ENCODE assay signal across 23 cellular contexts in the genomic region with DNA sequence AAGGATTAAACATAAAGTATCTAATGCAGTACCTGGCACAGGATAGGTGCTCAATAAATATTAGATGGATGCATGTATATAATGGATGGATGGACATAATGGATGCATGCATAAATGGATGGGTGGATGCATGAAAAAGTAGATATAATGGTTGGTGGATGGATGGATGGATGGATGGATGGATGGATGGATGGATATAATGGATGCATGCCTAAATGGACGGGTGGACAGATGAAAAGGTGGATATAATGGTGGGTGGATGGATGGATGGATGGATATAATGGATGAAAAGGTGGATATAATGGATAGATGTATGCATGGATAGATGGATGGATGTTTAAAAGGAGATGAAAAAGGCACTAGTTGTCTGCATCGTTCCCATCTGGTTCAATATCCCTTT. TPM values are rescaled to one million over a fixed set of nuclear protein-coding genes. Genes with fewer than 3 reads are reported as not detected.
DNase-seq lines count a peak whose midpoint lies in the region; ATAC-seq, FAIRE-seq and TF ChIP-seq lines count a peak whose summit lies in the region.
"Had no signal": no experiment of that assay in that cellular context is flagged by ENCODE, and none has a peak within 500 bp of the region (broad histone marks: within the 10 kb centered on the region; RNA-seq: fewer than 3 reads in every experiment).

No MANE protein-coding gene starts in this region.

- H3K36me3 Mint-ChIP-seq in naive B cell = peaks cover 4 to 12% of the 10 kb centered on the region in 2 donors

- no peak overlapping the region for H3K27ac ChIP-seq in HEK293 (ENCODE audit: extremely low read depth, low read depth, low read length)
- H3K27ac ChIP-seq in angular gyrus (ENCODE audit: low read depth, low read length) = peak overlapping the region; percentile 99
- H3K27ac ChIP-seq: SJSA1 had no signal

- H3K27ac Mint-ChIP-seq in naive B cell = peak overlapping the region in 5 of 6 donors; percentile 2 to 99 (median 23)

- no peaks in the 10 kb centered on the region for H3K27me3 Mint-ChIP-seq in naive B cell
- H3K27me3 Mint-ChIP-seq: CD4-positive, CD25-positive, alpha-beta regulatory T cell had no signal

- CTCF ChIA-PET in HEK293 (lab: Yijun Ruan, JAX) = interaction anchor here (1.3 to 6.8 kb wide), 5 partner anchors 8 to 335 kb away, joined by 5 to 73 read pairs (median 9); partner anchors contain the start of gene TOMM6

- peak overlapping the region in 2 of 8 donors; percentile 5 to 65 for H3K4me3 Mint-ChIP-seq in naive B cell

- no peak for TF ChIP-seq POLR2A in GM12892 (IDR thresholded peaks at IDR 0.05; ENCODE audit: low read depth, low read length)

- no peak overlapping the region for H3K4me3 ChIP-seq in HEK293 (ENCODE audit: low read depth, low read length)
- H3K4me3 ChIP-seq: A549, SJSA1 had no signal

- DNase-seq in naive B cell = no peak
- no peak for DNase-seq in NCI-H226
- DNase-seq in OCI-M2 (lab: John Stamatoyannopoulos, UW; ENCODE audit: unreplicated experiment) = no peak
- no peak for DNase-seq in GM12892 (ENCODE audit: insufficient read length)
- DNase-seq: BE2C; CD4-positive, CD25-positive, alpha-beta regulatory T cell; Kasumi-1; NCI-H1092 treated with DMSO at 0.1 percent for 48 hours; NCI-H1436; NCI-H187; NCI-H2081 treated with DMSO at 0.1 percent for 48 hours; NCI-H446; NCI-H524 treated with DMSO at 0.1 percent for 48 hours; NCI-H774; PC-3 had no signal

- peaks cover 77 to 98% (median 88%) of the 10 kb centered on the region in 3 donors for H3K4me1 Mint-ChIP-seq in naive B cell

- ATAC-seq in naive B cell (ENCODE audit: low read depth in 2 of 2) (no peak), HG03095 (IDR thresholded peaks at IDR 0.05; ENCODE audit: unreplicated experiment) (no peak)
- ATAC-seq: A549, PC-3, Right ventricle myocardium inferior had no signal

- no peaks in the 10 kb centered on the region for H3K4me1 ChIP-seq in HEK293 (ENCODE audit: control insufficient read depth, insufficient read depth, low read length)

- H3K9me3 ChIP-seq in HEK293 (ENCODE audit: control insufficient read depth, insufficient read depth, low read depth, low read length) = no peaks in the 10 kb centered on the region
- H3K9me3 ChIP-seq: A549, BE2C, SJSA1 had no signal

- no peaks in the 10 kb centered on the region for H3K36me3 ChIP-seq in HEK293 (ENCODE audit: control insufficient read depth in 2 of 2, insufficient read depth in 1 of 2, low read length in 2 of 2)
- H3K36me3 ChIP-seq: BE2C, SJSA1 had no signal

- no peak for FAIRE-seq in GM12892 (lab: Jason Lieb, UNC)
- FAIRE-seq: A549, D721Med, H54 had no signal

- POLR2A ChIA-PET in HEK293 (lab: Yijun Ruan, JAX) = no interaction called here

- TF ChIP-seq CTCF in HEK293 (tag by site-specific recombination; IDR thresholded peaks at IDR 0.05) = no peak

- no peaks in the 10 kb centered on the region for H3K9me3 Mint-ChIP-seq in naive B cell
- H3K9me3 Mint-ChIP-seq: CD4-positive, CD25-positive, alpha-beta regulatory T cell had no signal

TF ChIP-seq in HEK293, 187 proteins besides CTCF, POLR2A, EP300 and RAD21 (continues in another document):
- no peak for TF ChIP-seq IKZF3 (tag by site-specific recombination; IDR thresholded peaks at IDR 0.05)
- TF ChIP-seq PRDM2 (tag by site-specific recombination; IDR thresholded peaks at IDR 0.05; ENCODE audit: borderline replicate concordance) = no peak
- TF ChIP-seq ZNF138 (tag by site-specific recombination; IDR thresholded peaks at IDR 0.05; ENCODE audit: borderline replicate concordance) = no peak
- 0 out of 2 replicates have a peak, but pooled peaks have one; percentile 26 for TF ChIP-seq ZNF664 (tag by site-specific recombination; IDR thresholded peaks at IDR 0.05)
- TF ChIP-seq ZNF426 (tag by site-specific recombination; IDR thresholded peaks at IDR 0.05) = no peak
- TF ChIP-seq ZNF366 (tag by site-specific recombination; conservative IDR thresholded peaks at IDR 0.05) = peak; percentile 93
- TF ChIP-seq ZNF76 (tag by site-specific recombination; IDR thresholded peaks at IDR 0.05; ENCODE audit: borderline replicate concordance, low read depth) = no peak
- no peak for TF ChIP-seq ZNF610 (tag by site-specific recombination; IDR thresholded peaks at IDR 0.05; ENCODE audit: borderline replicate concordance)
- TF ChIP-seq ZNF223 (tag by site-specific recombination; IDR thresholded peaks at IDR 0.05) = no peak
- no peak for TF ChIP-seq ZSCAN18 (tag by site-specific recombination; IDR thresholded peaks at IDR 0.05)
- TF ChIP-seq, protein P1, sequence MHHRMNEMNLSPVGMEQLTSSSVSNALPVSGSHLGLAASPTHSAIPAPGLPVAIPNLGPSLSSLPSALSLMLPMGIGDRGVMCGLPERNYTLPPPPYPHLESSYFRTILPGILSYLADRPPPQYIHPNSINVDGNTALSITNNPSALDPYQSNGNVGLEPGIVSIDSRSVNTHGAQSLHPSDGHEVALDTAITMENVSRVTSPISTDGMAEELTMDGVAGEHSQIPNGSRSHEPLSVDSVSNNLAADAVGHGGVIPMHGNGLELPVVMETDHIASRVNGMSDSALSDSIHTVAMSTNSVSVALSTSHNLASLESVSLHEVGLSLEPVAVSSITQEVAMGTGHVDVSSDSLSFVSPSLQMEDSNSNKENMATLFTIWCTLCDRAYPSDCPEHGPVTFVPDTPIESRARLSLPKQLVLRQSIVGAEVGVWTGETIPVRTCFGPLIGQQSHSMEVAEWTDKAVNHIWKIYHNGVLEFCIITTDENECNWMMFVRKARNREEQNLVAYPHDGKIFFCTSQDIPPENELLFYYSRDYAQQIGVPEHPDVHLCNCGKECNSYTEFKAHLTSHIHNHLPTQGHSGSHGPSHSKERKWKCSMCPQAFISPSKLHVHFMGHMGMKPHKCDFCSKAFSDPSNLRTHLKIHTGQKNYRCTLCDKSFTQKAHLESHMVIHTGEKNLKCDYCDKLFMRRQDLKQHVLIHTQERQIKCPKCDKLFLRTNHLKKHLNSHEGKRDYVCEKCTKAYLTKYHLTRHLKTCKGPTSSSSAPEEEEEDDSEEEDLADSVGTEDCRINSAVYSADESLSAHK (tag by site-specific recombination; IDR thresholded peaks at IDR 0.05) = no peak
- TF ChIP-seq WT1 (tag by site-specific recombination; IDR thresholded peaks at IDR 0.05) = no peak
- TF ChIP-seq GFI1B (tag by site-specific recombination; IDR thresholded peaks at IDR 0.05) = no peak
- TF ChIP-seq OVOL3 (tag by site-specific recombination; IDR thresholded peaks at IDR 0.05) = no peak

RNA-seq across cellular contexts. Expression of gene TFEB, which starts 26.0 kb away (rescaled TPM):
- 100 to 1,000 TPM in 1 of 6 donors, 10 to 100 TPM in 5; 52.3 to 145 (median 72.6) TPM for polyA plus RNA-seq in naive B cell (ENCODE audit: low read depth in 6 of 6)
- 55.3 TPM for polyA plus RNA-seq in GM12892 (2012; ENCODE audit: missing spikeins)

RNA-seq across cellular contexts. Expression of gene PGC, which starts 37.8 kb away (rescaled TPM):
- not detected for polyA plus RNA-seq in naive B cell (ENCODE audit: low read depth in 6 of 6)
- not detected for polyA plus RNA-seq in GM12892 (2012; ENCODE audit: missing spikeins)
- polyA plus RNA-seq: A549; CD4-positive, CD25-positive, alpha-beta regulatory T cell had no signal
